Comparison of ENCODE assay signal across 19 cellular contexts in genomic region chr10:46264301-46264700, GRCh38. TPM values are rescaled to one million over a fixed set of nuclear protein-coding genes. Genes with fewer than 3 reads are reported as not detected.
"Had no signal": no experiment of that assay in that cellular context is flagged by ENCODE, and none has a peak within 500 bp of the region (broad histone marks: within the 10 kb centered on the region; RNA-seq: fewer than 3 reads in every experiment).

No MANE protein-coding gene starts in this region.

RNA-seq across cellular contexts. Expression of gene ANTXRL, which starts 22.5 kb away (rescaled TPM):
- total RNA-seq: chondrocyte, colonic mucosa, dermis blood vessel endothelial cell, endothelial cell of umbilical vein, epithelial cell of proximal tubule, esophagus squamous epithelium, kidney epithelial cell, left cardiac atrium, left lung, lower leg skin, lung microvascular endothelial cell, mesothelial cell of epicardium, mucosa of descending colon, occipital lobe, pancreas, progenitor cell of endocrine pancreas, sciatic nerve, smooth muscle cell, upper lobe of left lung had no signal
- polyA plus RNA-seq: endothelial cell of umbilical vein, smooth muscle cell had no signal
